Comparison of ENCODE assay signal across 11 cellular contexts in genomic region chr21:42198949-42199348, GRCh38. TPM values are rescaled to one million over a fixed set of nuclear protein-coding genes. Genes with fewer than 3 reads are reported as not detected.
DNase-seq lines count a peak whose midpoint lies in the region; ATAC-seq and TF ChIP-seq lines count a peak whose summit lies in the region.
"Had no signal": no experiment of that assay in that cellular context is flagged by ENCODE, and none has a peak within 500 bp of the region (broad histone marks: within the 10 kb centered on the region; RNA-seq: fewer than 3 reads in every experiment).

No MANE protein-coding gene starts in this region.

- POLR2A ChIA-PET in MCF 10A (lab: Yijun Ruan, JAX): interaction anchor here (0.6 to 6.0 kb wide), 13 partner anchors 9 to 1574 kb away, joined by 3 to 83 read pairs (median 3); partner anchors contain the start of gene ABCG1

- no peaks in the 10 kb centered on the region for H3K27me3 Mint-ChIP-seq in CD4-positive, CD25-positive, alpha-beta regulatory T cell
- no peaks in the 10 kb centered on the region for H3K27me3 Mint-ChIP-seq in MCF 10A (ENCODE audit: insufficient read depth, unreplicated experiment)
- H3K27me3 Mint-ChIP-seq in natural killer cell treated with Interleukin-12 subunit alpha and Interleukin-12 subunit beta and Interleukin-15 and Interleukin-18, amount 100 ng/mL, for 72 hours: peaks cover 5 to 7% of the 10 kb centered on the region in 2 donors

- H2AFZ ChIP-seq in OCI-LY1 (ENCODE audit: low read length): no peak overlapping the region

- peak overlapping the region; percentile 70 to 93 (median 92) for H3K27ac Mint-ChIP-seq in CD4-positive, CD25-positive, alpha-beta regulatory T cell
- H3K27ac Mint-ChIP-seq in MCF 10A (ENCODE audit: low read depth, unreplicated experiment): peak overlapping the region; percentile 43
- peak overlapping the region; percentile 19 to 44 for H3K27ac Mint-ChIP-seq in natural killer cell treated with Interleukin-12 subunit alpha and Interleukin-12 subunit beta and Interleukin-15 and Interleukin-18, amount 100 ng/mL, for 72 hours

- peak overlapping the region; percentile 37 to 84 (median 56) for H3K4me3 Mint-ChIP-seq in CD4-positive, CD25-positive, alpha-beta regulatory T cell
- no peak overlapping the region for H3K4me3 Mint-ChIP-seq in MCF 10A (ENCODE audit: unreplicated experiment)
- no peak overlapping the region for H3K4me3 Mint-ChIP-seq in natural killer cell treated with Interleukin-12 subunit alpha and Interleukin-12 subunit beta and Interleukin-15 and Interleukin-18, amount 100 ng/mL, for 72 hours

- no peak overlapping the region for H3K27ac ChIP-seq in CD4-positive, CD25-positive, alpha-beta regulatory T cell (ENCODE audit: insufficient read depth, low read length, poor library complexity, severe bottlenecking)
- H3K27ac ChIP-seq in OCI-LY1 (ENCODE audit: low read depth, low read length, poor library complexity, severe bottlenecking): peak overlapping the region; percentile 83
- H3K27ac ChIP-seq: thoracic aorta had no signal

- peak overlapping the region; percentile 58 for H3K4me3 ChIP-seq in CD4-positive, CD25-positive, alpha-beta regulatory T cell (ENCODE audit: low read depth, low read length)
- H3K4me3 ChIP-seq in OCI-LY1 (ENCODE audit: low read depth, low read length, poor library complexity, severe bottlenecking): no peak overlapping the region
- H3K4me3 ChIP-seq: thoracic aorta had no signal

- no peaks in the 10 kb centered on the region for H3K9me2 ChIP-seq in OCI-LY1 (ENCODE audit: low read depth, low read length)

- CTCF ChIA-PET in MCF 10A (lab: Yijun Ruan, JAX): interaction anchor here (1.4 to 1.5 kb wide), 2 partner anchors 35 kb away, joined by 3 read pairs; no protein-coding TSS in a partner anchor

- peak overlapping the region; percentile 42 for H3K4me2 ChIP-seq in OCI-LY1 (ENCODE audit: low read length)

- BruUV-seq in MCF 10A (replicated peaks; lab: Mats Ljungman, UMichigan): TSS peak; percentile 97

- H3K79me2 ChIP-seq in OCI-LY1 (ENCODE audit: insufficient read depth, low read length): no peaks in the 10 kb centered on the region

- H3K36me3 ChIP-seq in CD4-positive, CD25-positive, alpha-beta regulatory T cell (ENCODE audit: control insufficient read depth, insufficient read depth, low read length): no peaks in the 10 kb centered on the region
- no peaks in the 10 kb centered on the region for H3K36me3 ChIP-seq in OCI-LY1 (ENCODE audit: insufficient read depth, low read length)
- H3K36me3 ChIP-seq: thoracic aorta had no signal

- H3K9ac ChIP-seq in OCI-LY1 (ENCODE audit: low read length): peak overlapping the region; percentile 42; the same call in 1 of the 2 replicates

- H3F3A ChIP-seq in OCI-LY1 (ENCODE audit: insufficient read depth, low read length): peaks cover 2% of the 10 kb centered on the region; the same call in 1 of the 2 replicates

- H3K9me3 Mint-ChIP-seq in CD4-positive, CD25-positive, alpha-beta regulatory T cell: no peaks in the 10 kb centered on the region
- H3K9me3 Mint-ChIP-seq in MCF 10A (ENCODE audit: unreplicated experiment): no peaks in the 10 kb centered on the region
- H3K9me3 Mint-ChIP-seq in natural killer cell treated with Interleukin-12 subunit alpha and Interleukin-12 subunit beta and Interleukin-15 and Interleukin-18, amount 100 ng/mL, for 72 hours: no peaks in the 10 kb centered on the region

- peaks cover 19 to 42% (median 36%) of the 10 kb centered on the region in 4 donors for H3K4me1 Mint-ChIP-seq in CD4-positive, CD25-positive, alpha-beta regulatory T cell
- H3K4me1 Mint-ChIP-seq in MCF 10A (ENCODE audit: insufficient read depth, unreplicated experiment): peaks cover 43% of the 10 kb centered on the region
- peaks cover 39 to 47% of the 10 kb centered on the region in 2 donors for H3K4me1 Mint-ChIP-seq in natural killer cell treated with Interleukin-12 subunit alpha and Interleukin-12 subunit beta and Interleukin-15 and Interleukin-18, amount 100 ng/mL, for 72 hours (ENCODE audit: low read depth in 2 of 2)

- no peaks in the 10 kb centered on the region for H3K27me3 ChIP-seq in CD4-positive, CD25-positive, alpha-beta regulatory T cell (ENCODE audit: control insufficient read depth, insufficient read depth, low read length)
- H3K27me3 ChIP-seq in OCI-LY1 (ENCODE audit: insufficient read depth, low read length): no peaks in the 10 kb centered on the region

- DNase-seq in CD4-positive, CD25-positive, alpha-beta regulatory T cell: peak in 1 of 3 donors; percentile 20
- DNase-seq in MCF 10A (ENCODE audit: unreplicated experiment) (no peak), SKM-1 treated with dmso at 0.1 percent for 144 hours (lab: John Stamatoyannopoulos, UW; ENCODE audit: unreplicated experiment) (no peak), DMS153 treated with DMSO at 0.1 percent for 48 hours (lab: John Stamatoyannopoulos, UW; ENCODE audit: unreplicated experiment) (no peak), islet precursor cell (no peak)
- DNase-seq in natural killer cell treated with Interleukin-12 subunit alpha and Interleukin-12 subunit beta and Interleukin-15 and Interleukin-18, amount 100 ng/mL, for 72 hours (ENCODE audit: low spot score): no peak
- no peak for DNase-seq in activated CD8-positive, alpha-beta memory T cell treated with anti-CD3 and anti-CD28 coated beads for 24 hours
- DNase-seq: Calu3, SHP77 treated with DMSO at 0.1 percent for 48 hours had no signal

- H3K4me1 ChIP-seq in CD4-positive, CD25-positive, alpha-beta regulatory T cell (ENCODE audit: control insufficient read depth, insufficient read depth, low read length, poor library complexity, severe bottlenecking): peaks cover 21% of the 10 kb centered on the region
- H3K4me1 ChIP-seq in OCI-LY1 (ENCODE audit: insufficient read depth, low read length, severe bottlenecking): peaks cover 45% of the 10 kb centered on the region

- H3K36me3 Mint-ChIP-seq in CD4-positive, CD25-positive, alpha-beta regulatory T cell: no peaks in the 10 kb centered on the region
- no peaks in the 10 kb centered on the region for H3K36me3 Mint-ChIP-seq in MCF 10A (ENCODE audit: insufficient read depth, unreplicated experiment)
- no peaks in the 10 kb centered on the region for H3K36me3 Mint-ChIP-seq in natural killer cell treated with Interleukin-12 subunit alpha and Interleukin-12 subunit beta and Interleukin-15 and Interleukin-18, amount 100 ng/mL, for 72 hours

- H3K9me3 ChIP-seq in CD4-positive, CD25-positive, alpha-beta regulatory T cell (ENCODE audit: control insufficient read depth in 2 of 2, low read length in 2 of 2): no peaks in the 10 kb centered on the region
- H3K9me3 ChIP-seq in OCI-LY1 (ENCODE audit: low read length): no peaks in the 10 kb centered on the region
- H3K9me3 ChIP-seq: thoracic aorta had no signal

- intact Hi-C loops in MCF 10A (cut with micrococcal nuclease): loop anchor here (2.0 kb wide), 2 partner anchors 28 to 30 kb away; no protein-coding TSS in a partner anchor

- no peak for ATAC-seq in CD4-positive, CD25-positive, alpha-beta regulatory T cell (ENCODE audit: low read depth in 2 of 2)
- no peak for ATAC-seq in natural killer cell treated with Interleukin-12 subunit alpha and Interleukin-12 subunit beta and Interleukin-15 and Interleukin-18, amount 100 ng/mL, for 72 hours

- TF ChIP-seq CTCF in OCI-LY1 (IDR thresholded peaks at IDR 0.05; ENCODE audit: low read length) (no peak), MCF 10A (IDR thresholded peaks at IDR 0.05; ENCODE audit: unreplicated experiment) (no peak)

- no peaks in the 10 kb centered on the region for H4K20me1 ChIP-seq in OCI-LY1 (ENCODE audit: insufficient read depth, low read length)

RNA-seq across cellular contexts. Expression of gene ABCG1, which starts 20.0 kb away (rescaled TPM):
- total RNA-seq in CD4-positive, CD25-positive, alpha-beta regulatory T cell: 86.3 TPM
- 10 to 100 TPM; 17.0 to 43.1 (median 23.5) TPM for polyA plus RNA-seq in CD4-positive, CD25-positive, alpha-beta regulatory T cell
- total RNA-seq in MCF 10A (2022): 25.5 and 28.7 TPM in 2 replicates
- total RNA-seq in natural killer cell treated with Interleukin-12 subunit alpha and Interleukin-12 subunit beta and Interleukin-15 and Interleukin-18, amount 100 ng/mL, for 72 hours: 1 to 10 TPM; 3.1 to 3.5 TPM

Comparison
In these comparisons a context has a peak if more than half of its experiments do, and no peak if none do; other contexts are left out.
1. H3K27ac Mint-ChIP-seq: peak in every context shown above with its lines; median percentile 92 in CD4-positive, CD25-positive, alpha-beta regulatory T cell; 43 in MCF 10A; 32 in natural killer cell treated with Interleukin-12 subunit alpha and Interleukin-12 subunit beta and Interleukin-15 and Interleukin-18, amount 100 ng/mL, for 72 hours.
2. H3K4me3 Mint-ChIP-seq: peak in CD4-positive, CD25-positive, alpha-beta regulatory T cell (4 of 4); none in MCF 10A (single experiment) and natural killer cell treated with Interleukin-12 subunit alpha and Interleukin-12 subunit beta and Interleukin-15 and Interleukin-18, amount 100 ng/mL, for 72 hours (single experiment).